Comparison of ENCODE assay signal across 27 cellular contexts in the genomic region with DNA sequence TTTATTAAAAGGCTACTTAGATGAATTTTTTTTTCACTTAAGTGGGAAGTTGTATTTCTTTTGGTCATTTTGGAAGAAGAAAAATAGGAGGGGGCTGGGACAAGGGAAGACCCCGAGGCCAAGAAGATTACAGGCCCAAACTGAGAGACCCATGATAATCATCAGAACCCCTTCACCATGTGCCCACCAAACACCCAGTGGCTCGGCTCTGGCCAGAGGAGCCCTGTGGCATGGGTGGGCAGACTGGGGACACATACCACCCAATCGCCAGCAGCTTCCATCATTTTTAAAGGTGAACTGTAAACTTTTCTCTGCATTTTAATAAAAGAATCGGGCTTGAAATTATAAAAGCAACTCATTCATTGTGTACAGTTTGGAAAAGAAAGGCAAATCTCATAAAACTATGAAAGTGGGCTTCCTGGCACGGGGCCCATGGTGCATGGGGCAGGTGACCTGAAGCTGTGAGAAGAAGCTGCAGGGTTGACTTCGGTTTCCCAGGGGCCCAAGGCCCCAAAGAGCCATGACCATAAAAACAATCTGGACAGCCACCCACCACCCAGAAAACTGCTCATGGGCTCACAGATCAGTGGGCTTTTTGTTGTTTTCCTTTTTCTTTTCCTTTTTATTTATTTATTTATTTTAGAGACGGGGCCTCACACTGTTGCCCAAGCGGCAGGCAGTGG. TPM values are rescaled to one million over a fixed set of nuclear protein-coding genes. Genes with fewer than 3 reads are reported as not detected.
DNase-seq lines count a peak whose midpoint lies in the region; ATAC-seq, FAIRE-seq and TF ChIP-seq lines count a peak whose summit lies in the region.
"Had no signal": no experiment of that assay in that cellular context is flagged by ENCODE, and none has a peak within 500 bp of the region (broad histone marks: within the 10 kb centered on the region; RNA-seq: fewer than 3 reads in every experiment).

No MANE protein-coding gene starts in this region.

- no peaks in the 10 kb centered on the region for H3K9me2 ChIP-seq in SK-N-SH

- POLR2A ChIA-PET in SK-N-SH (lab: Yijun Ruan, JAX): interaction anchor here (1.4 kb wide), 1 partner anchor 12 kb away, joined by 3 read pairs; no protein-coding TSS in a partner anchor

- intact Hi-C loops in right cardiac atrium (cut with DNase I) (no loop called here), heart right ventricle (cut with DNase I) (no loop called here), uterus (cut with DNase I; ENCODE audit: low total_unique reads) (no loop called here), kidney (cut with DNase I) (no loop called here)

- peaks cover 0 to 62% of the 10 kb centered on the region in 2 experiments; a peak in 3 of 4 replicates for H3K4me1 ChIP-seq in SK-N-SH (ENCODE audit: control insufficient read depth in 1 of 2, insufficient read depth in 2 of 2, low read depth in 1 of 2, low read length in 1 of 2)
- H3K4me1 ChIP-seq in right cardiac atrium (ENCODE audit: control insufficient read depth, insufficient read depth, low read length): no peaks in the 10 kb centered on the region
- peaks cover 0 to 8% (median 0%) of the 10 kb centered on the region in 9 donors for H3K4me1 ChIP-seq in heart right ventricle
- H3K4me1 ChIP-seq in osteoblast (ENCODE audit: insufficient read depth, low read length): no peaks in the 10 kb centered on the region
- no peaks in the 10 kb centered on the region for H3K4me1 ChIP-seq in uterus
- H3K4me1 ChIP-seq in kidney (ENCODE audit: control insufficient read depth in 1 of 2, insufficient read depth in 1 of 2, low read depth in 1 of 2, low read length in 2 of 2): no peaks in the 10 kb centered on the region

- H3K9me3 ChIP-seq in SK-N-SH (no peaks in the 10 kb centered on the region), right cardiac atrium (ENCODE audit: control insufficient read depth, low read length) (no peaks in the 10 kb centered on the region), heart right ventricle (no peaks in the 10 kb centered on the region), osteoblast (ENCODE audit: low read depth, low read length) (no peaks in the 10 kb centered on the region), uterus (no peaks in the 10 kb centered on the region), kidney (ENCODE audit: control insufficient read depth in 1 of 2, low read length in 2 of 2) (no peaks in the 10 kb centered on the region)
- H3K9me3 ChIP-seq: BE2C had no signal

- H3K9ac ChIP-seq in SK-N-SH (no peak overlapping the region), kidney (ENCODE audit: low read length in 2 of 2) (no peak overlapping the region)

- H4K20me1 ChIP-seq in SK-N-SH (ENCODE audit: insufficient read depth): no peaks in the 10 kb centered on the region
- H4K20me1 ChIP-seq in osteoblast (ENCODE audit: insufficient read depth, low read length): no peaks in the 10 kb centered on the region

- no peak for TF ChIP-seq POLR2A in uterus (IDR thresholded peaks at IDR 0.05)

- WGBS in SK-N-SH (ENCODE audit: low lambda C conversion rate): 51% methylated on average over 8 of the region's 8 CpGs
- WGBS in right cardiac atrium: 83% methylated on average over 8 of the region's 8 CpGs
- 85 to 94% methylated on average over 8 of the region's 8 CpGs for WGBS in heart right ventricle, 2 donors

- H3K27ac ChIP-seq in SK-N-SH (ENCODE audit: low read depth in 2 of 2, low read length in 1 of 2): peak overlapping the region in 1 of 2 experiments; percentile 40; a peak in 1 of 4 replicates
- no peak overlapping the region for H3K27ac ChIP-seq in right cardiac atrium (ENCODE audit: low read length)
- no peak overlapping the region for H3K27ac ChIP-seq in heart right ventricle
- H3K27ac ChIP-seq in osteoblast (ENCODE audit: low read depth, low read length): no peak overlapping the region
- H3K27ac ChIP-seq in uterus: no peak overlapping the region
- H3K27ac ChIP-seq in kidney (ENCODE audit: low read depth in 2 of 2, low read length in 2 of 2): no peak overlapping the region
- H3K27ac ChIP-seq: 22Rv1, HL-60 had no signal

- no peak overlapping the region for H3K4me2 ChIP-seq in SK-N-SH
- H3K4me2 ChIP-seq in osteoblast (ENCODE audit: insufficient read depth, low read length): no peak overlapping the region

- no peaks in the 10 kb centered on the region for H3K36me3 ChIP-seq in SK-N-SH (replicated peaks in 1 of 2; ENCODE audit: control insufficient read depth in 1 of 2, insufficient read depth in 2 of 2, low read length in 1 of 2)
- H3K36me3 ChIP-seq in heart right ventricle: no peaks in the 10 kb centered on the region
- no peaks in the 10 kb centered on the region for H3K36me3 ChIP-seq in osteoblast (ENCODE audit: insufficient read depth, low read length)
- H3K36me3 ChIP-seq in uterus: no peaks in the 10 kb centered on the region
- no peaks in the 10 kb centered on the region for H3K36me3 ChIP-seq in kidney (ENCODE audit: control insufficient read depth in 1 of 2, insufficient read depth in 2 of 2, low read length in 2 of 2)
- H3K36me3 ChIP-seq: BE2C had no signal

- H3F3A ChIP-seq in SK-N-SH (replicated peaks; ENCODE audit: insufficient read depth): no peaks in the 10 kb centered on the region

- H3K79me2 ChIP-seq in SK-N-SH (ENCODE audit: insufficient read depth): no peaks in the 10 kb centered on the region
- no peaks in the 10 kb centered on the region for H3K79me2 ChIP-seq in osteoblast (ENCODE audit: insufficient read depth, low read length)

- no peak for FAIRE-seq in kidney (lab: Jason Lieb, UNC)
- FAIRE-seq: GM12891 had no signal

- TF ChIP-seq EP300 in SK-N-SH (IDR thresholded peaks at IDR 0.05; ENCODE audit: borderline replicate concordance in 1 of 2, low read depth in 1 of 2, low read length in 1 of 2): no peak

- ATAC-seq in SK-N-SH treated with all-trans-retinoic acid at 6 μM for 48 hours (no peak), right cardiac atrium (no peak), heart right ventricle (no peak)

- TF ChIP-seq RAD21 in SK-N-SH (IDR thresholded peaks at IDR 0.05; ENCODE audit: low read length): no peak

- TF ChIP-seq CTCF in SK-N-SH (IDR thresholded peaks at IDR 0.05) (no peak), heart right ventricle (IDR thresholded peaks at IDR 0.05) (no peak), osteoblast (IDR thresholded peaks at IDR 0.05; ENCODE audit: extremely low read depth, low read depth, low read length) (no peak), uterus (IDR thresholded peaks at IDR 0.05) (no peak), kidney (IDR thresholded peaks at IDR 0.05; ENCODE audit: borderline replicate concordance, extremely low read depth, insufficient read depth) (no peak)

- H3K27me3 ChIP-seq in SK-N-SH (ENCODE audit: insufficient read depth) (no peaks in the 10 kb centered on the region), right cardiac atrium (ENCODE audit: control insufficient read depth, insufficient read depth) (no peaks in the 10 kb centered on the region), heart right ventricle (peaks cover 0 to 35% (median 11%) of the 10 kb centered on the region in 7 donors), osteoblast (ENCODE audit: insufficient read depth, low read length) (no peaks in the 10 kb centered on the region), uterus (no peaks in the 10 kb centered on the region)
- H3K27me3 ChIP-seq: BE2C had no signal

- CTCF ChIA-PET in SK-N-SH (lab: Yijun Ruan, JAX): interaction anchor here (1.0 kb wide), 1 partner anchor 31 kb away, joined by 3 read pairs; no protein-coding TSS in a partner anchor

- H3K4me3 ChIP-seq in SK-N-SH (ENCODE audit: low read depth in 2 of 2, low read length in 1 of 2) (no peak overlapping the region), right cardiac atrium (ENCODE audit: low read length) (no peak overlapping the region), heart right ventricle (no peak overlapping the region), osteoblast (ENCODE audit: insufficient read depth, low read length) (no peak overlapping the region), uterus (no peak overlapping the region), kidney (ENCODE audit: low read length in 2 of 2) (no peak overlapping the region)

- DNase-seq in SK-N-SH: peak; percentile 32
- peak in 2 of 3 donors; percentile 12 to 20 for DNase-seq in right cardiac atrium
- DNase-seq in heart right ventricle: no peak
- DNase-seq in osteoblast (ENCODE audit: insufficient read length, low spot score, missing footprints): peak; percentile 52
- DNase-seq in uterus: peak; percentile 4 to 6
- DNase-seq in kidney: no peak
- no peak for DNase-seq in cerebellar cortex (ENCODE audit: low spot score)
- DNase-seq: BE2C, Calu3, DMS79 treated with DMSO at 0.1 percent for 48 hours, GF-D8, GOT3, HCEC 1CT, NCI-H1048, NCI-H1417, NCI-H1694, NCI-H2081 treated with DMSO at 0.1 percent for 48 hours, NCI-H2171, NCI-H226, NCI-H510A, NCI-H69, RPMI8226, SIG-M5 had no signal

- H2AFZ ChIP-seq in SK-N-SH (ENCODE audit: low read depth) (no peak overlapping the region), osteoblast (ENCODE audit: low read length) (no peak overlapping the region)

TF ChIP-seq in SK-N-SH, 30 proteins besides CTCF, POLR2A, EP300 and RAD21 (continues in another document):
- TF ChIP-seq MEF2A (IDR thresholded peaks at IDR 0.05; ENCODE audit: borderline replicate concordance, low read depth) (no peak), FOXM1 (IDR thresholded peaks at IDR 0.05; ENCODE audit: low read depth) (no peak)

TF ChIP-seq in SK-N-SH treated with all-trans-retinoic acid at 6 μM for 48 hours, 23 proteins besides CTCF, POLR2A, EP300 and RAD21:
- TF ChIP-seq ZNF565 (CRISPR knock-in tag; conservative IDR thresholded peaks at IDR 0.05; ENCODE audit: low read depth): no peak
- no peak for TF ChIP-seq SNAI2 (CRISPR knock-in tag; IDR thresholded peaks at IDR 0.05)
- TF ChIP-seq BACH2 (CRISPR knock-in tag; IDR thresholded peaks at IDR 0.05; ENCODE audit: borderline replicate concordance): no peak

RNA-seq across cellular contexts. Expression of a gene that starts 29.4 kb away (rescaled TPM):
- polyA plus RNA-seq in SK-N-SH (2012; rRNA removed) (3.2 and 6.8 TPM in 2 replicates), right cardiac atrium (0.59 TPM), heart right ventricle (1 to 10 TPM in 1 of 2 donors, under 1 TPM in 1; 0.38 to 2.3 TPM), kidney (ENCODE audit: insufficient read depth, low read depth, low replicate concordance) (1.1 TPM)
- 5.8 and 12.3 TPM in 2 replicates for polyA plus RNA-seq in SK-N-SH (2012; cell fraction: cytosol; rRNA removed)
- polyA plus RNA-seq in SK-N-SH (2012; cell fraction: nucleus; rRNA removed): 11.5 and 17.8 TPM in 2 replicates
- total RNA-seq in right cardiac atrium (under 1 TPM; 0.23 to 0.47 (median 0.33) TPM), heart right ventricle (1 to 10 TPM in 8 of 10 donors, under 1 TPM in 2; 0.67 to 2.6 (median 1.2) TPM), osteoblast (under 0.01 TPM in 2 replicates), uterus (1 to 10 TPM in 2 of 4 donors, under 1 TPM in 2; under 0.01 to 6.3 (median 1.0) TPM), kidney (3.1 TPM)
- total RNA-seq: Calu3 had no signal

Comparison
In these comparisons a context has a peak if more than half of its experiments do, and no peak if none do; other contexts are left out.
1. DNase-seq: peak in SK-N-SH (single experiment), right cardiac atrium (2 of 3), osteoblast (single experiment) and uterus (2 of 2); none in heart right ventricle (0 of 2), kidney (single experiment) and cerebellar cortex (single experiment).